1 cellular context compared by ENCODE assay signal in the genomic region with DNA sequence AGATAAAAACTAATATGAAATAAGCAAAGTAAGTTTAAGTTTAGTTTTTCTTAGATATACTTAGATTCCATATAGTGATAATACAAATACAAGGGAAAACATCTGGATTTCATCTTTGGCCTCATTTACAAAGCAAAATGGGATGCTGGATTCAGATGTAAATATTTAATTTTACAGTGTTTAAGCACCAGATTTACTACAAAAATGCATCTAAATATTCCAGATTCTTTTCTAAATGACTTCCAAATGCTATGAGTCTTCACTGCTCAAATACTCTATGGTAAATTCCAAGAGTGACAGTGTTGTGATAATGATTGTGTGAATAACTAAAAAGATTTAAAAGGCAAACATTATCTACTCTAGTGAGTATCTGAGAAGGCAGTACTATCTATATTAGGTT.
TF ChIP-seq lines count a peak whose summit lies in the region.

No MANE protein-coding gene starts in this region.

TF ChIP-seq in IMR-90, 13 proteins besides CTCF, POLR2A, EP300 and RAD21 (continued from another document):
- TF ChIP-seq, protein P1, sequence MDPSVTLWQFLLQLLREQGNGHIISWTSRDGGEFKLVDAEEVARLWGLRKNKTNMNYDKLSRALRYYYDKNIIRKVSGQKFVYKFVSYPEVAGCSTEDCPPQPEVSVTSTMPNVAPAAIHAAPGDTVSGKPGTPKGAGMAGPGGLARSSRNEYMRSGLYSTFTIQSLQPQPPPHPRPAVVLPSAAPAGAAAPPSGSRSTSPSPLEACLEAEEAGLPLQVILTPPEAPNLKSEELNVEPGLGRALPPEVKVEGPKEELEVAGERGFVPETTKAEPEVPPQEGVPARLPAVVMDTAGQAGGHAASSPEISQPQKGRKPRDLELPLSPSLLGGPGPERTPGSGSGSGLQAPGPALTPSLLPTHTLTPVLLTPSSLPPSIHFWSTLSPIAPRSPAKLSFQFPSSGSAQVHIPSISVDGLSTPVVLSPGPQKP (IDR thresholded peaks at IDR 0.05; ENCODE audit: borderline replicate concordance, low read depth, low read length) = no peak
- TF ChIP-seq MAFK (IDR thresholded peaks at IDR 0.05; ENCODE audit: low read depth, low read length) = no peak
- no peak for TF ChIP-seq MXI1 (IDR thresholded peaks at IDR 0.05; ENCODE audit: borderline replicate concordance, low read depth, low read length)
- no peak for TF ChIP-seq BHLHE40 (IDR thresholded peaks at IDR 0.05; ENCODE audit: low read depth, low read length)
- TF ChIP-seq CHD1 (IDR thresholded peaks at IDR 0.05; ENCODE audit: low read depth, low read length) = no peak
- TF ChIP-seq NFE2L2 (IDR thresholded peaks at IDR 0.05; ENCODE audit: low read depth, low read length) = no peak
- no peak for TF ChIP-seq MAZ (IDR thresholded peaks at IDR 0.05; ENCODE audit: borderline replicate concordance, low read depth, low read length)
- TF ChIP-seq RFX5 (IDR thresholded peaks at IDR 0.05; ENCODE audit: low read depth, low read length) = no peak
- TF ChIP-seq CEBPB (IDR thresholded peaks at IDR 0.05; ENCODE audit: low read depth, low read length) = no peak
- TF ChIP-seq FOS (IDR thresholded peaks at IDR 0.05; ENCODE audit: low read depth, low read length) = no peak
